Comparison of ENCODE assay signal across 14 cellular contexts in genomic region chr4:156998500-156999174, GRCh38. TPM values are rescaled to one million over a fixed set of nuclear protein-coding genes. Genes with fewer than 3 reads are reported as not detected.
DNase-seq lines count a peak whose midpoint lies in the region; FAIRE-seq and TF ChIP-seq lines count a peak whose summit lies in the region.
"Had no signal": no experiment of that assay in that cellular context is flagged by ENCODE, and none has a peak within 500 bp of the region (broad histone marks: within the 10 kb centered on the region; RNA-seq: fewer than 3 reads in every experiment).

No MANE protein-coding gene starts in this region.

- H3K27me3 ChIP-seq in ACC112 (ENCODE audit: insufficient read depth, low read length): no peaks in the 10 kb centered on the region
- H3K27me3 ChIP-seq in PC-9 (ENCODE audit: insufficient read depth, low read depth): no peaks in the 10 kb centered on the region
- no peaks in the 10 kb centered on the region for H3K27me3 ChIP-seq in endothelial cell of umbilical vein (ENCODE audit: control insufficient read depth in 2 of 2, insufficient read depth in 2 of 2, low read length in 2 of 2)
- no peaks in the 10 kb centered on the region for H3K27me3 ChIP-seq in osteoblast (ENCODE audit: insufficient read depth, low read length)

- no peak overlapping the region for H3K9ac ChIP-seq in endothelial cell of umbilical vein (replicated peaks; ENCODE audit: extremely low read depth, insufficient read depth, low read length)
- H3K9ac ChIP-seq: parathyroid adenoma had no signal

- CTCF ChIA-PET in PC-9 (lab: Charles Lee) (interaction anchor here (0.9 to 1.4 kb wide), 4 partner anchors 18 to 30 kb away, joined by 3 to 5 read pairs (median 4); partner anchors contain the start of gene PDGFC), endothelial cell of umbilical vein (lab: Charles Lee) (interaction anchor here (0.7 to 2.8 kb wide), 9 partner anchors 15 to 979 kb away, joined by 3 to 22 read pairs (median 7); partner anchors contain the start of gene PDGFC)

- H4K20me1 ChIP-seq in PC-9 (ENCODE audit: insufficient read depth) (no peaks in the 10 kb centered on the region), endothelial cell of umbilical vein (replicated peaks; ENCODE audit: control insufficient read depth, extremely low read depth, insufficient read depth, low read length) (no peaks in the 10 kb centered on the region), osteoblast (ENCODE audit: insufficient read depth, low read length) (no peaks in the 10 kb centered on the region)

- H3K36me3 ChIP-seq in ACC112 (ENCODE audit: insufficient read depth, low read length) (no peaks in the 10 kb centered on the region), PC-9 (ENCODE audit: low read depth) (no peaks in the 10 kb centered on the region), endothelial cell of umbilical vein (ENCODE audit: control insufficient read depth in 2 of 2, extremely low read depth in 1 of 2, insufficient read depth in 2 of 2, low read length in 2 of 2) (no peaks in the 10 kb centered on the region), osteoblast (ENCODE audit: insufficient read depth, low read length) (no peaks in the 10 kb centered on the region)

- BruUV-seq in PC-9 (replicated peaks; lab: Mats Ljungman, UMichigan) (no TSS peak), endothelial cell of umbilical vein (replicated peaks; lab: Mats Ljungman, UMichigan) (no TSS peak)

- H3K9me3 ChIP-seq in PC-9 (ENCODE audit: insufficient read depth, low read depth) (peaks cover 8% of the 10 kb centered on the region), endothelial cell of umbilical vein (replicated peaks; ENCODE audit: control insufficient read depth, insufficient read depth, low read length) (no peaks in the 10 kb centered on the region), osteoblast (ENCODE audit: low read depth, low read length) (no peaks in the 10 kb centered on the region)

- H3K27ac ChIP-seq in ACC112 (ENCODE audit: low read depth, low read length): peak overlapping the region; percentile 48
- peak overlapping the region; percentile 69 for H3K27ac ChIP-seq in PC-9
- H3K27ac ChIP-seq in endothelial cell of umbilical vein (ENCODE audit: insufficient read depth, low read depth, low read length): peak overlapping the region; percentile 62
- H3K27ac ChIP-seq in osteoblast (ENCODE audit: low read depth, low read length): peak overlapping the region; percentile 77
- H3K27ac ChIP-seq: parathyroid adenoma had no signal

- TF ChIP-seq CTCF in PC-9 (conservative IDR thresholded peaks at IDR 0.05) (no peak), endothelial cell of umbilical vein (IDR thresholded peaks at IDR 0.05; ENCODE audit: extremely low read depth in 1 of 2, insufficient read depth in 1 of 2, low read depth in 1 of 2, low read length in 2 of 2) (no peak), osteoblast (IDR thresholded peaks at IDR 0.05; ENCODE audit: extremely low read depth, low read depth, low read length) (no peak)

- H3K4me1 ChIP-seq in ACC112 (ENCODE audit: control insufficient read depth, insufficient read depth, low read length, unreplicated experiment) (peaks cover 30% of the 10 kb centered on the region), PC-9 (replicated peaks; ENCODE audit: insufficient read depth) (peaks cover 26% of the 10 kb centered on the region), endothelial cell of umbilical vein (ENCODE audit: control insufficient read depth, extremely low read depth, insufficient read depth, low read length) (peaks cover 19% of the 10 kb centered on the region), osteoblast (ENCODE audit: insufficient read depth, low read length) (peaks cover 18% of the 10 kb centered on the region)
- H3K4me1 ChIP-seq: parathyroid adenoma had no signal

- 0 out of 2 replicates have a peak overlapping the region, but pooled peaks have one; percentile 1 for H3K4me3 ChIP-seq in ACC112 (ENCODE audit: low read depth, low read length)
- peak overlapping the region; percentile 26 for H3K4me3 ChIP-seq in PC-9
- H3K4me3 ChIP-seq in endothelial cell of umbilical vein (replicated peaks in 1 of 3; ENCODE audit: insufficient read depth in 1 of 3, low read depth in 1 of 3, low read length in 3 of 3): no peak overlapping the region
- H3K4me3 ChIP-seq in osteoblast (ENCODE audit: insufficient read depth, low read length): peak overlapping the region; percentile 26

- peak; percentile 59 for FAIRE-seq in endothelial cell of umbilical vein (lab: Jason Lieb, UNC)

- no peaks in the 10 kb centered on the region for H3K9me2 ChIP-seq in PC-9 (ENCODE audit: insufficient read depth)

- H3F3A ChIP-seq in PC-9 (ENCODE audit: insufficient read depth, low read depth): peaks cover 23% of the 10 kb centered on the region

- H3K79me2 ChIP-seq in ACC112 (ENCODE audit: control insufficient read depth, insufficient read depth, low read length, unreplicated experiment): no peaks in the 10 kb centered on the region
- no peaks in the 10 kb centered on the region for H3K79me2 ChIP-seq in PC-9 (ENCODE audit: low read depth)
- H3K79me2 ChIP-seq in endothelial cell of umbilical vein (ENCODE audit: control insufficient read depth, insufficient read depth, low read length): no peaks in the 10 kb centered on the region
- H3K79me2 ChIP-seq in osteoblast (ENCODE audit: insufficient read depth, low read length): no peaks in the 10 kb centered on the region
- H3K79me2 ChIP-seq: parathyroid adenoma had no signal

- DNase-seq in PC-9 (peak in 1 of 2 experiments; percentile 35), endothelial cell of umbilical vein (ENCODE audit: low read depth, low spot score) (no peak), osteoblast (ENCODE audit: insufficient read length, low spot score, missing footprints) (no peak), amygdala (lab: John Stamatoyannopoulos, UW) (no peak), posterior vena cava (ENCODE audit: low spot score) (no peak), hippocampal formation (lab: John Stamatoyannopoulos, UW) (no peak)
- DNase-seq in activated effector memory CD4-positive, alpha-beta T cell treated with Interleukin-2 at 50 U/mL for 16 hours: no peak
- DNase-seq: activated gamma-delta T cell; CD4-positive, alpha-beta memory T cell; KG1; NCI-H1436 had no signal

- H3K4me2 ChIP-seq in PC-9 (peak overlapping the region; percentile 56), endothelial cell of umbilical vein (ENCODE audit: insufficient read depth, low read length) (peak overlapping the region; percentile 68), osteoblast (ENCODE audit: insufficient read depth, low read length) (peak overlapping the region; percentile 70)

- no peak for TF ChIP-seq POLR2A in endothelial cell of umbilical vein (IDR thresholded peaks at IDR 0.05; ENCODE audit: low read depth, low read length)

- POLR2A ChIA-PET in PC-9 (lab: Charles Lee; ENCODE audit: unreplicated experiment) (interaction anchor here (0.6 kb wide), 3 partner anchors 15 to 32 kb away, joined by 3 to 7 read pairs (median 5); no protein-coding TSS in a partner anchor), endothelial cell of umbilical vein (lab: Charles Lee) (no interaction called here)

- no peaks in the 10 kb centered on the region for H3K9me1 ChIP-seq in endothelial cell of umbilical vein (replicated peaks; ENCODE audit: control insufficient read depth, extremely low read depth, insufficient read depth, low read length)

- H2AFZ ChIP-seq in ACC112 (ENCODE audit: low read length, unreplicated experiment) (peak overlapping the region; percentile 23), PC-9 (no peak overlapping the region), endothelial cell of umbilical vein (ENCODE audit: low read depth, low read length) (peak overlapping the region; percentile 17), osteoblast (ENCODE audit: low read length) (peak overlapping the region; percentile 52)
- H2AFZ ChIP-seq: parathyroid adenoma had no signal

- intact Hi-C loops in PC-9 (cut with micrococcal nuclease; ENCODE audit: unreplicated experiment): loop anchor here (1.0 kb wide), 4 partner anchors 15 to 67 kb away; no protein-coding TSS in a partner anchor
- intact Hi-C loops in endothelial cell of umbilical vein (cut with micrococcal nuclease): loop anchor here (1.0 kb wide), 3 partner anchors 15 to 49 kb away; partner anchors contain the start of gene PDGFC
- intact Hi-C loops in posterior vena cava (cut with DNase I): no loop called here

- dilution Hi-C loops in endothelial cell of umbilical vein (cut with MboI; ENCODE audit: extremely low pct_ligation_motif_present, low sequenced_read_pairs): no loop called here

TF ChIP-seq in endothelial cell of umbilical vein, 7 proteins besides CTCF, POLR2A, EP300 and RAD21:
- TF ChIP-seq EZH2 (IDR thresholded peaks at IDR 0.05; ENCODE audit: borderline replicate concordance, low read depth, low read length, severe bottlenecking) (no peak), GATA2 (IDR thresholded peaks at IDR 0.05; ENCODE audit: insufficient read depth, insufficient read length, low read depth, low read length) (no peak), POLR2AphosphoS5 (IDR thresholded peaks at IDR 0.05; ENCODE audit: insufficient read depth, low read depth, low read length) (no peak), JUN (IDR thresholded peaks at IDR 0.05; ENCODE audit: borderline replicate concordance, insufficient read depth, insufficient read length, low read depth) (no peak), MYC (IDR thresholded peaks at IDR 0.05; ENCODE audit: low read depth, low read length) (no peak), FOS (IDR thresholded peaks at IDR 0.05; ENCODE audit: borderline replicate concordance, insufficient read depth, low read length) (no peak)
- TF ChIP-seq, protein P1, sequence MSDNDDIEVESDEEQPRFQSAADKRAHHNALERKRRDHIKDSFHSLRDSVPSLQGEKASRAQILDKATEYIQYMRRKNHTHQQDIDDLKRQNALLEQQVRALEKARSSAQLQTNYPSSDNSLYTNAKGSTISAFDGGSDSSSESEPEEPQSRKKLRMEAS (IDR thresholded peaks at IDR 0.05; ENCODE audit: insufficient read depth, insufficient read length): no peak

RNA-seq across cellular contexts. Expression of gene PDGFC, which starts 27.0 kb away (rescaled TPM):
- 28.7 and 33.1 TPM in 2 replicates for total RNA-seq in PC-9 (2021)
- total RNA-seq in endothelial cell of umbilical vein: 5.3 and 6.7 TPM in 2 replicates
- 1.9 and 2.7 TPM in 2 replicates for polyA plus RNA-seq in endothelial cell of umbilical vein
- 3.2 and 3.4 TPM in 2 replicates for polyA plus RNA-seq in endothelial cell of umbilical vein (2011; cell fraction: cytosol; rRNA removed)
- polyA plus RNA-seq in endothelial cell of umbilical vein (2011; cell fraction: nucleus; rRNA removed): 5.7 and 6.3 TPM in 2 replicates
- 9.2 and 15.9 TPM in 2 replicates for polyA plus RNA-seq in endothelial cell of umbilical vein (2012)
- 10.5 and 17.8 TPM in 2 replicates for polyA minus RNA-seq in endothelial cell of umbilical vein
- polyA minus RNA-seq in endothelial cell of umbilical vein (2011; cell fraction: cytosol; rRNA and poly(A)+ RNA removed): not detected
- polyA minus RNA-seq in endothelial cell of umbilical vein (2011; cell fraction: nucleus; rRNA and poly(A)+ RNA removed): 25.2 and 29.9 TPM in 2 replicates
- total RNA-seq in osteoblast: 145 and 147 TPM in 2 replicates
- total RNA-seq in posterior vena cava: 10 to 100 TPM; 19.9 to 21.1 TPM
- total RNA-seq: activated CD8-positive, alpha-beta memory T cell treated with anti-CD3 and anti-CD28 coated beads for 36 hours had no signal
- polyA plus RNA-seq: CD4-positive, alpha-beta memory T cell had no signal

Comparison
In these comparisons a context has a peak if more than half of its experiments do, and no peak if none do; other contexts are left out.
1. H3K4me3 ChIP-seq: peak in ACC112 (single experiment), PC-9 (single experiment) and osteoblast (single experiment); none in endothelial cell of umbilical vein (0 of 3).
2. intact Hi-C loops: an anchor here in PC-9 (1.0 kb wide) and endothelial cell of umbilical vein (1.0 kb wide); none called in posterior vena cava.
3. Peak in every context shown above with its lines, with median percentiles within 50 percentile points of each other: H3K27ac ChIP-seq and H3K4me2 ChIP-seq.